ENCODE assay signal across 14 cellular contexts in genomic region chr10:4043897-4044296, GRCh38.
"Had no signal": no experiment of that assay in that cellular context is flagged by ENCODE, and none has a peak within 500 bp of the region (broad histone marks: within the 10 kb centered on the region; RNA-seq: fewer than 3 reads in every experiment).

No MANE protein-coding gene starts in this region.

- H3K36me3 ChIP-seq: brain microvascular endothelial cell, gastroesophageal sphincter, tibial artery, vagina had no signal

- H3K4me1 ChIP-seq: psoas muscle had no signal

- DNase-seq: activated naive CD4-positive, alpha-beta T cell; activated T-cell treated with anti-CD3 and anti-CD28 coated beads for 4 hours; anterior cingulate cortex; brain microvascular endothelial cell; kidney glomerular epithelial cell; midbrain; psoas muscle; stimulated activated CD4-positive, alpha-beta T cell treated with anti-CD3 and anti-CD28 coated beads, Interleukin-1b, Interleukin-23, amount 100 ng/mL, for 48 hours; T-helper 2 cell; tibial artery had no signal

- H3K27ac ChIP-seq: brain microvascular endothelial cell, gastroesophageal sphincter, psoas muscle, vagina had no signal

- H3K27me3 ChIP-seq: brain microvascular endothelial cell, gastroesophageal sphincter, tibial artery, vagina had no signal

- H3K4me3 ChIP-seq: gastroesophageal sphincter, lung, psoas muscle, tibial artery, vagina had no signal

- ATAC-seq: activated CD4-positive, CD25-positive, alpha-beta regulatory T cell treated with anti-CD3 and anti-CD28 coated beads, Interleukin-2, amount 50 U/mL, for 24 hours; gastroesophageal sphincter; psoas muscle had no signal
